12 cellular contexts compared by ENCODE assay signal in the genomic region with DNA sequence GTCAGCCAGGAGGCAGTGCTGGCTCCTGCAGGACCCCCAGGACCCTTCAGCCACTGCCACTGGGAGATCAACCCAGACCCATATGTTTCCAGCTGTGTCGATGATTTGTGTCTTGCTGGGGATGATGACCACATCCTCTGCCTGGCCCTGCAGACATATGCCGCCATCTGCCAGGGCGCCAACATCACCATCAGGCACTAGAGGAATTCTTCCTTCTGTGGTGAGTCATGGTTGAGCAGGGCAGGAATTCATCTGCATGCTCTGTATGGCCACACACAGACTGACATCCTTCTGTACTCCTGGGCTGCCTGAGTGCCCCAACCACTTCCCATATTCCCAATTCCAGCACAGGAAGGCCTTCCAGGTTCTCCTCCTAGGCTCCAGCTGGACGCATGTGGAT. TPM values are rescaled to one million over a fixed set of nuclear protein-coding genes. Genes with fewer than 3 reads are reported as not detected.
DNase-seq lines count a peak whose midpoint lies in the region; ATAC-seq and TF ChIP-seq lines count a peak whose summit lies in the region.
"Had no signal": no experiment of that assay in that cellular context is flagged by ENCODE, and none has a peak within 500 bp of the region (broad histone marks: within the 10 kb centered on the region; RNA-seq: fewer than 3 reads in every experiment).

No MANE protein-coding gene starts in this region.

- H3K36me3 ChIP-seq in BLaER1 treated with 17β-estradiol and CSF1 and Interleukin-3, amounts not matched to agents 10 nM and 100 nM, result no peaks in the 10 kb centered on the region
- no peaks in the 10 kb centered on the region for H3K36me3 ChIP-seq in mesendoderm (ENCODE audit: control insufficient read depth, insufficient read depth, low read length)
- H3K36me3 ChIP-seq: esophagus muscularis mucosa had no signal

- no peaks in the 10 kb centered on the region for H3K27me3 Mint-ChIP-seq in type B pancreatic cell

- peaks cover 0 to 12% (median 0%) of the 10 kb centered on the region in 11 experiments; a peak in 4 of 22 replicates for H3K27me3 ChIP-seq in BLaER1 treated with 17β-estradiol and CSF1 and Interleukin-3, amounts not matched to agents 10 nM and 100 nM
- no peaks in the 10 kb centered on the region for H3K27me3 ChIP-seq in mesendoderm (ENCODE audit: insufficient read depth, low read length, poor library complexity)

- no peaks in the 10 kb centered on the region for H4K20me1 ChIP-seq in BLaER1 treated with 17β-estradiol and CSF1 and Interleukin-3, amounts not matched to agents 10 nM and 100 nM

- H3K18ac ChIP-seq in mesendoderm (ENCODE audit: low read length), result no peak overlapping the region

- no peak overlapping the region for H3K4ac ChIP-seq in mesendoderm (ENCODE audit: low read depth, low read length)

- peaks cover 13% of the 10 kb centered on the region for H3K4me1 Mint-ChIP-seq in type B pancreatic cell (ENCODE audit: unreplicated experiment)

- peak overlapping the region; percentile 22 for H3K56ac ChIP-seq in mesendoderm (ENCODE audit: low read length)

- ATAC-seq in GM18870 (IDR thresholded peaks at IDR 0.05; ENCODE audit: unreplicated experiment), result no peak
- ATAC-seq: naive thymus-derived CD8-positive, alpha-beta T cell; WTC11 had no signal

- no peak overlapping the region for H3K27ac Mint-ChIP-seq in type B pancreatic cell
- H3K27ac Mint-ChIP-seq: activated naive CD8-positive, alpha-beta T cell treated with anti-CD3 and anti-CD28 coated beads for 36 hours; naive thymus-derived CD8-positive, alpha-beta T cell; WTC11 had no signal

- H3K4me3 Mint-ChIP-seq in type B pancreatic cell, result no peak overlapping the region
- H3K4me3 Mint-ChIP-seq: activated naive CD8-positive, alpha-beta T cell treated with anti-CD3 and anti-CD28 coated beads for 36 hours; naive thymus-derived CD8-positive, alpha-beta T cell; WTC11 had no signal

- H2BK15ac ChIP-seq in mesendoderm (replicated peaks; ENCODE audit: low read depth), result no peak overlapping the region

- H4K8ac ChIP-seq in mesendoderm (ENCODE audit: low read depth, low read length), result no peak overlapping the region

- peak overlapping the region; percentile 23 to 94 (median 57); a peak in 21 of 22 replicates for H3K4me2 ChIP-seq in BLaER1 treated with 17β-estradiol and CSF1 and Interleukin-3, amounts not matched to agents 10 nM and 100 nM
- no peak overlapping the region for H3K4me2 ChIP-seq in mesendoderm (ENCODE audit: low read length)

- H3K9ac ChIP-seq in BLaER1 treated with 17β-estradiol and CSF1 and Interleukin-3, amounts not matched to agents 10 nM and 100 nM, result no peak overlapping the region
- no peak overlapping the region for H3K9ac ChIP-seq in mesendoderm (ENCODE audit: low read length)

- H2BK5ac ChIP-seq in mesendoderm (ENCODE audit: low read length), result no peak overlapping the region

- no CpG with 5 or more reads among the region's 4 CpGs for WGBS in mesendoderm (ENCODE audit: extremely low coverage, insufficient coverage, low lambda C conversion rate)

- no peaks in the 10 kb centered on the region for H3K79me2 ChIP-seq in mesendoderm (ENCODE audit: control insufficient read depth, insufficient read depth, low read length)

- TF ChIP-seq CTCF in choroid plexus epithelial cell (conservative IDR thresholded peaks at IDR 0.05; ENCODE audit: low read depth, low read length), result peak; percentile 22
- TF ChIP-seq CTCF in type B pancreatic cell (conservative IDR thresholded peaks at IDR 0.05), result no peak

- no peaks in the 10 kb centered on the region for H3K79me1 ChIP-seq in mesendoderm (ENCODE audit: low read length)

- H2AK5ac ChIP-seq in mesendoderm (ENCODE audit: low read length), result no peak overlapping the region

- DNase-seq in NCI-H226 (peak; percentile 86), choroid plexus epithelial cell (ENCODE audit: low read depth) (peak; percentile 78), mesendoderm (peak; percentile 77), type B pancreatic cell (ENCODE audit: extremely low spot score, unreplicated experiment) (no peak), OCI-M2 (lab: John Stamatoyannopoulos, UW; ENCODE audit: unreplicated experiment) (no peak)
- no peak for DNase-seq in activated CD4-positive, CD25-positive, alpha-beta regulatory T cell (lab: John Stamatoyannopoulos, UW)
- DNase-seq: activated naive CD8-positive, alpha-beta T cell treated with anti-CD3 and anti-CD28 coated beads for 36 hours had no signal

- H3K4me1 ChIP-seq in BLaER1 treated with 17β-estradiol and CSF1 and Interleukin-3, amounts not matched to agents 10 nM and 100 nM, result peaks cover 12 to 84% (median 68%) of the 10 kb centered on the region in 10 experiments
- peaks cover 2% of the 10 kb centered on the region for H3K4me1 ChIP-seq in mesendoderm (ENCODE audit: control insufficient read depth, low read depth, low read length)

- H2BK120ac ChIP-seq in mesendoderm (ENCODE audit: low read depth, low read length), result no peak overlapping the region

- H3K36me3 Mint-ChIP-seq in type B pancreatic cell, result no peaks in the 10 kb centered on the region
- H3K36me3 Mint-ChIP-seq: activated naive CD8-positive, alpha-beta T cell treated with anti-CD3 and anti-CD28 coated beads for 36 hours; naive thymus-derived CD8-positive, alpha-beta T cell; WTC11 had no signal

- no peak overlapping the region for H3K23ac ChIP-seq in mesendoderm (ENCODE audit: low read length)

- no peaks in the 10 kb centered on the region for H3K9me3 ChIP-seq in BLaER1 treated with 17β-estradiol and CSF1 and Interleukin-3, amounts not matched to agents 10 nM and 100 nM (replicated peaks in 1 of 11)
- H3K9me3 ChIP-seq: esophagus muscularis mucosa had no signal

- no peak overlapping the region for H4K5ac ChIP-seq in mesendoderm (ENCODE audit: low read length)

- peak overlapping the region in 2 of 11 experiments; percentile 6 to 43; a peak in 3 of 22 replicates for H3K27ac ChIP-seq in BLaER1 treated with 17β-estradiol and CSF1 and Interleukin-3, amounts not matched to agents 10 nM and 100 nM
- no peak overlapping the region for H3K27ac ChIP-seq in mesendoderm (ENCODE audit: low read depth, low read length)
- H3K27ac ChIP-seq: esophagus muscularis mucosa had no signal

- H3K9me3 Mint-ChIP-seq in type B pancreatic cell, result no peaks in the 10 kb centered on the region
- H3K9me3 Mint-ChIP-seq: activated naive CD8-positive, alpha-beta T cell treated with anti-CD3 and anti-CD28 coated beads for 36 hours; naive thymus-derived CD8-positive, alpha-beta T cell; WTC11 had no signal

- H3K4me3 ChIP-seq in BLaER1 treated with 17β-estradiol and CSF1 and Interleukin-3, amounts not matched to agents 10 nM and 100 nM, result no peak overlapping the region
- H3K4me3 ChIP-seq in choroid plexus epithelial cell (ENCODE audit: low read depth, low read length) (no peak overlapping the region), mesendoderm (ENCODE audit: low read length) (no peak overlapping the region)
- H3K4me3 ChIP-seq: esophagus muscularis mucosa had no signal

RNA-seq across cellular contexts. Expression of gene FXYD3, which starts 27.1 kb away (rescaled TPM):
- polyA plus RNA-seq in mesendoderm (2013, experiment 1 of 2), result 0.10 TPM
- 0.10 TPM for polyA plus RNA-seq in mesendoderm (2013, experiment 2 of 2)
- total RNA-seq in type B pancreatic cell (ENCODE audit: low replicate concordance), result 77.5 and 157 TPM in 2 replicates
- total RNA-seq: activated naive CD8-positive, alpha-beta T cell treated with anti-CD3 and anti-CD28 coated beads for 36 hours; naive thymus-derived CD8-positive, alpha-beta T cell had no signal
- polyA plus RNA-seq: naive thymus-derived CD8-positive, alpha-beta T cell had no signal

RNA-seq across cellular contexts. Expression of gene LGI4, which starts 46.3 kb away (rescaled TPM):
- 0.34 TPM for polyA plus RNA-seq in mesendoderm (2013, experiment 1 of 2)
- 0.49 TPM for polyA plus RNA-seq in mesendoderm (2013, experiment 2 of 2)
- total RNA-seq in type B pancreatic cell (ENCODE audit: low replicate concordance), result 0.21 and 2.2 TPM in 2 replicates
- total RNA-seq: activated naive CD8-positive, alpha-beta T cell treated with anti-CD3 and anti-CD28 coated beads for 36 hours had no signal

RNA-seq across cellular contexts. Expression of gene HPN, which starts 47.0 kb away (rescaled TPM):
- 2.0 TPM for polyA plus RNA-seq in mesendoderm (2013, experiment 1 of 2)
- 2.0 TPM for polyA plus RNA-seq in mesendoderm (2013, experiment 2 of 2)
- 15.1 and 17.1 TPM in 2 replicates for total RNA-seq in type B pancreatic cell (ENCODE audit: low replicate concordance)

RNA-seq across cellular contexts. Expression of gene FXYD1, which starts 50.1 kb away (rescaled TPM):
- 3.2 TPM for polyA plus RNA-seq in mesendoderm (2013, experiment 1 of 2)
- polyA plus RNA-seq in mesendoderm (2013, experiment 2 of 2), result 3.1 TPM
- total RNA-seq in type B pancreatic cell (ENCODE audit: low replicate concordance), result 2.0 and 5.3 TPM in 2 replicates

RNA-seq across cellular contexts. Expression of gene FXYD7, which starts 54.5 kb away (rescaled TPM):
- polyA plus RNA-seq in mesendoderm (2013, experiment 1 of 2), result 3.8 TPM
- polyA plus RNA-seq in mesendoderm (2013, experiment 2 of 2), result 4.5 TPM
- total RNA-seq in type B pancreatic cell (ENCODE audit: low replicate concordance), result 1.5 TPM in 1 of 2 replicates, not detected in the other

Comparison
In these comparisons a context has a peak if more than half of its experiments do, and no peak if none do; other contexts are left out.
1. DNase-seq: peak in NCI-H226 (single experiment), choroid plexus epithelial cell (single experiment) and mesendoderm (single experiment); none in type B pancreatic cell (single experiment), activated CD4-positive, CD25-positive, alpha-beta regulatory T cell (0 of 4) and OCI-M2 (single experiment).